9 cellular contexts compared by ENCODE assay signal in genomic region chr2:47072728-47073191, GRCh38.
DNase-seq lines count a peak whose midpoint lies in the region; ATAC-seq and TF ChIP-seq lines count a peak whose summit lies in the region.
"Had no signal": no experiment of that assay in that cellular context is flagged by ENCODE, and none has a peak within 500 bp of the region (broad histone marks: within the 10 kb centered on the region; RNA-seq: fewer than 3 reads in every experiment).

No MANE protein-coding gene starts in this region.

- WGBS in esophagus, 2 donors: 68 to 74% methylated on average over 9 of the region's 9 CpGs

- peaks cover 59 to 100% (median 96%) of the 10 kb centered on the region in 10 experiments for H3K4me1 ChIP-seq in BLaER1 treated with 17β-estradiol and CSF1 and Interleukin-3, amounts not matched to agents 10 nM and 100 nM
- H3K4me1 ChIP-seq in OCI-LY3 (ENCODE audit: low read length) (peaks cover 32% of the 10 kb centered on the region), esophagus (ENCODE audit: control insufficient read depth in 2 of 2, insufficient read depth in 2 of 2, low read length in 1 of 2) (peaks cover 38 to 48% of the 10 kb centered on the region in 2 donors), neutrophil (ENCODE audit: control insufficient read depth in 1 of 2, insufficient read depth in 1 of 2, low read depth in 1 of 2, low read length in 1 of 2) (peaks cover 22 to 24% of the 10 kb centered on the region in 2 experiments)

- H3K27me3 ChIP-seq in BLaER1 treated with 17β-estradiol and CSF1 and Interleukin-3, amounts not matched to agents 10 nM and 100 nM: no peaks in the 10 kb centered on the region
- no peaks in the 10 kb centered on the region for H3K27me3 ChIP-seq in OCI-LY3 (ENCODE audit: low read depth, low read length)
- H3K27me3 ChIP-seq in esophagus (ENCODE audit: control insufficient read depth in 1 of 2, insufficient read depth in 2 of 2, low read length in 2 of 2): no peaks in the 10 kb centered on the region
- no peaks in the 10 kb centered on the region for H3K27me3 ChIP-seq in neutrophil

- peak overlapping the region; percentile 70 to 100 (median 96) for H3K27ac ChIP-seq in BLaER1 treated with 17β-estradiol and CSF1 and Interleukin-3, amounts not matched to agents 10 nM and 100 nM
- H3K27ac ChIP-seq in OCI-LY3 (ENCODE audit: low read length): peak overlapping the region; percentile 40
- peak overlapping the region; percentile 82 to 86 for H3K27ac ChIP-seq in esophagus (ENCODE audit: low read depth in 2 of 2, low read length in 1 of 2)
- peak overlapping the region; percentile 74 for H3K27ac ChIP-seq in neutrophil

- peak overlapping the region; percentile 48 to 94 (median 82) for H3K9ac ChIP-seq in BLaER1 treated with 17β-estradiol and CSF1 and Interleukin-3, amounts not matched to agents 10 nM and 100 nM
- no peak overlapping the region for H3K9ac ChIP-seq in OCI-LY3 (ENCODE audit: low read length)

- peaks cover 0 to 73% (median 55%) of the 10 kb centered on the region in 11 experiments; a peak in 18 of 22 replicates for H3K36me3 ChIP-seq in BLaER1 treated with 17β-estradiol and CSF1 and Interleukin-3, amounts not matched to agents 10 nM and 100 nM
- H3K36me3 ChIP-seq in OCI-LY3 (replicated peaks; ENCODE audit: low read depth, low read length) (peaks cover 8% of the 10 kb centered on the region), esophagus (ENCODE audit: control insufficient read depth in 2 of 2, insufficient read depth in 2 of 2, low read length in 1 of 2) (peaks cover 4 to 12% of the 10 kb centered on the region in 2 donors), neutrophil (peaks cover 10% of the 10 kb centered on the region)

- H4K20me1 ChIP-seq in BLaER1 treated with 17β-estradiol and CSF1 and Interleukin-3, amounts not matched to agents 10 nM and 100 nM: peaks cover 0 to 99% (median 0%) of the 10 kb centered on the region in 11 experiments; a peak in 8 of 22 replicates
- H4K20me1 ChIP-seq in OCI-LY3 (ENCODE audit: insufficient read depth, low read length): no peaks in the 10 kb centered on the region

- H2AFZ ChIP-seq in OCI-LY3 (ENCODE audit: low read depth, low read length): no peak overlapping the region

- no peaks in the 10 kb centered on the region for H3K79me2 ChIP-seq in OCI-LY3 (ENCODE audit: low read length)

- peak overlapping the region; percentile 86 to 99 (median 95) for H3K4me2 ChIP-seq in BLaER1 treated with 17β-estradiol and CSF1 and Interleukin-3, amounts not matched to agents 10 nM and 100 nM
- peak overlapping the region; percentile 52 for H3K4me2 ChIP-seq in OCI-LY3 (ENCODE audit: low read length)

- DNase-seq in NCI-H2196 treated with DMSO at 0.1 percent for 48 hours (lab: John Stamatoyannopoulos, UW; ENCODE audit: unreplicated experiment): no peak
- DNase-seq in COLO829 (ENCODE audit: low spot score): no peak
- DNase-seq: NCI-H2171 had no signal

- no peak for ATAC-seq in GM19463 (IDR thresholded peaks at IDR 0.05; ENCODE audit: unreplicated experiment)
- no peak for ATAC-seq in GM18502 (IDR thresholded peaks at IDR 0.05; ENCODE audit: poor library complexity, unreplicated experiment)

- H3K9me3 ChIP-seq in BLaER1 treated with 17β-estradiol and CSF1 and Interleukin-3, amounts not matched to agents 10 nM and 100 nM (replicated peaks in 1 of 11): no peaks in the 10 kb centered on the region
- H3K9me3 ChIP-seq in OCI-LY3 (ENCODE audit: insufficient read depth, low read length) (no peaks in the 10 kb centered on the region), esophagus (ENCODE audit: control insufficient read depth in 2 of 2, insufficient read depth in 1 of 2, low read depth in 1 of 2, low read length in 1 of 2) (no peaks in the 10 kb centered on the region), neutrophil (no peaks in the 10 kb centered on the region)

- TF ChIP-seq CTCF in OCI-LY3 (IDR thresholded peaks at IDR 0.05; ENCODE audit: low read depth, low read length) (no peak), neutrophil (IDR thresholded peaks at IDR 0.05) (no peak)

- H3K4me3 ChIP-seq in BLaER1 treated with 17β-estradiol and CSF1 and Interleukin-3, amounts not matched to agents 10 nM and 100 nM: peak overlapping the region in 6 of 10 experiments; percentile 21 to 63 (median 45); a peak in 7 of 20 replicates
- H3K4me3 ChIP-seq in OCI-LY3 (ENCODE audit: low read length) (no peak overlapping the region), esophagus (ENCODE audit: low read depth in 1 of 2, low read length in 2 of 2) (no peak overlapping the region), neutrophil (ENCODE audit: low read depth in 1 of 2, low read length in 1 of 2) (no peak overlapping the region)

Comparison
In these comparisons a context has a peak if more than half of its experiments do, and no peak if none do; other contexts are left out.
1. H3K27ac ChIP-seq: peak in every context shown above with its lines; median percentile 96 in BLaER1 treated with 17β-estradiol and CSF1 and Interleukin-3, amounts not matched to agents 10 nM and 100 nM; 84 in esophagus; 74 in neutrophil; 40 in OCI-LY3.
2. H3K4me3 ChIP-seq: peak in BLaER1 treated with 17β-estradiol and CSF1 and Interleukin-3, amounts not matched to agents 10 nM and 100 nM (6 of 10); none in OCI-LY3 (single experiment), esophagus (0 of 2) and neutrophil (0 of 2).